Comparison of ENCODE assay signal across 8 cellular contexts in the genomic region with DNA sequence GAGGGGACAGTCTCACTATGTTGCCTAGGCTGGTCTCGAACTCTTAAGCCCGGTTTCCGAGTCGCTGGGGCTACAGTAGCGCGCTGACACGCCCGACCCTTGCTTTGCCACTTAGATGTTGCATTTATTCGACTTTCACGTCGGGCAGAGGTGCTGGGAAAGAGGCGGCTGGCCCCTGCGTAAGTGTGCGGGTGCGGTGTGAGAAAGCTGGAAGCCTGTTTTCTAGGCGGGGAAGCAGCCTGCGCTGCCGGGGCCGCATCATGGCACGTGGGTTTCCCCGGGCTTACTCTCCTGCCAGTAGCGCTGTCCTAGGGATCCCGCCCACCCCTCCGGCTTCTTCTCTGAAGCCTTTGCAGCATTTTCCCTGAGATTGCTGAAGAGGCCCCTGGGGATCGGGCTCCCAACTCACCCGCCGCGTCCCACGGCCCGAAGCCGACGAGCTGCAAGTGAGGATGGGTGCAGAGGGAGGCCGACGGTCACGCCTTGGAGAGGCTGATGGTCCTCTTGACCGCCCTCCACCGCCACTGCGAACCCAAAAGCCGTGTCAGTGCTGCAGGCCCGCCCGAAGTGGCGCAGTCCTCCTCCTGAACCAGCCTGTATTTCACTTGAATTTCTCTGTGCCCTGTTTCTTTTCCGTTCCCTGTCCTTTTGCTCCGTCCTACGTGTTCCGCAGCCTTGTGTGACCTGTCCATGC. TPM values are rescaled to one million over a fixed set of nuclear protein-coding genes. Genes with fewer than 3 reads are reported as not detected.
DNase-seq lines count a peak whose midpoint lies in the region; ATAC-seq and TF ChIP-seq lines count a peak whose summit lies in the region.

No MANE protein-coding gene starts in this region.

- DNase-seq in GM12864 (ENCODE audit: low read depth) (peak; percentile 27), epithelial cell of esophagus (ENCODE audit: low read depth) (peak; percentile 74), upper lobe of left lung (peak in 1 of 2 donors; percentile 86), NCI-H2196 (lab: John Stamatoyannopoulos, UW; ENCODE audit: unreplicated experiment) (no peak), NCI-H748 treated with DMSO at 0.1 percent for 48 hours (lab: John Stamatoyannopoulos, UW) (no peak)
- peak; percentile 85 for DNase-seq in activated CD4-positive, alpha-beta T cell treated with anti-CD3 and anti-CD28 coated beads, Interleukin-2, amount 10 ng/mL, durations not matched to agents 24 days and 14 days
- peak; percentile 46 to 82 (median 68) for DNase-seq in naive thymus-derived CD8-positive, alpha-beta T cell

- H3K36me3 ChIP-seq in upper lobe of left lung: no peaks in the 10 kb centered on the region

- peak overlapping the region; percentile 56 to 79 (median 70) for H3K27ac ChIP-seq in upper lobe of left lung

- peak overlapping the region; percentile 91 for H3K27ac Mint-ChIP-seq in activated CD4-positive, alpha-beta T cell treated with anti-CD3 and anti-CD28 coated beads, Interleukin-2, amount 10 ng/mL, durations not matched to agents 24 days and 14 days
- H3K27ac Mint-ChIP-seq in naive thymus-derived CD8-positive, alpha-beta T cell: peak overlapping the region; percentile 89 to 99 (median 96)

- H3K4me3 ChIP-seq in GM12864 (ENCODE audit: low read depth, low read length) (peak overlapping the region; percentile 40), epithelial cell of esophagus (ENCODE audit: low read length) (peak overlapping the region; percentile 47), upper lobe of left lung (peak overlapping the region; percentile 24 to 53 (median 48))

- H3K9me3 Mint-ChIP-seq in activated CD4-positive, alpha-beta T cell treated with anti-CD3 and anti-CD28 coated beads, Interleukin-2, amount 10 ng/mL, durations not matched to agents 24 days and 14 days: peaks cover 5% of the 10 kb centered on the region
- H3K9me3 Mint-ChIP-seq in naive thymus-derived CD8-positive, alpha-beta T cell: peaks cover 0 to 14% (median 0%) of the 10 kb centered on the region in 9 donors

- WGBS in upper lobe of left lung, 2 donors: 1% methylated on average over 38 to 46 of the region's 46 CpGs

- peaks cover 10% of the 10 kb centered on the region for H3K27me3 Mint-ChIP-seq in activated CD4-positive, alpha-beta T cell treated with anti-CD3 and anti-CD28 coated beads, Interleukin-2, amount 10 ng/mL, durations not matched to agents 24 days and 14 days
- peaks cover 0 to 11% (median 0%) of the 10 kb centered on the region in 5 donors for H3K27me3 Mint-ChIP-seq in naive thymus-derived CD8-positive, alpha-beta T cell

- no peaks in the 10 kb centered on the region for H3K9me3 ChIP-seq in upper lobe of left lung

- H3K4me1 ChIP-seq in upper lobe of left lung: peaks cover 19 to 39% (median 26%) of the 10 kb centered on the region in 4 donors

- intact Hi-C loops in activated CD4-positive, alpha-beta T cell treated with anti-CD3 and anti-CD28 coated beads, Interleukin-2, amount 10 ng/mL, durations not matched to agents 24 days and 14 days (cut with micrococcal nuclease): loop anchor here (2.0 kb wide), 1 partner anchor 46 kb away; no protein-coding TSS in a partner anchor

- POLR2A ChIA-PET in naive thymus-derived CD8-positive, alpha-beta T cell (lab: Charles Lee): interaction anchor here (0.6 to 3.5 kb wide), 8 partner anchors 10 to 44 kb away, joined by 4 to 46 read pairs (median 8); partner anchors contain the start of genes TRIM52 and TRIM7

- H3K4me3 Mint-ChIP-seq in activated CD4-positive, alpha-beta T cell treated with anti-CD3 and anti-CD28 coated beads, Interleukin-2, amount 10 ng/mL, durations not matched to agents 24 days and 14 days: peak overlapping the region; percentile 89
- peak overlapping the region; percentile 87 to 99 (median 98) for H3K4me3 Mint-ChIP-seq in naive thymus-derived CD8-positive, alpha-beta T cell

- no peak for TF ChIP-seq EP300 in upper lobe of left lung (IDR thresholded peaks at IDR 0.05)

- peak; percentile 22 for ATAC-seq in HG03342 (IDR thresholded peaks at IDR 0.05; ENCODE audit: unreplicated experiment)
- ATAC-seq in naive thymus-derived CD8-positive, alpha-beta T cell: peak; percentile 29 to 36
- peak; percentile 37 to 60 for ATAC-seq in upper lobe of left lung (ENCODE audit: low FRiP score in 2 of 2)

- TF ChIP-seq CTCF in GM12864 (IDR thresholded peaks at IDR 0.05; ENCODE audit: low read depth, low read length, missing control alignments) (peak; percentile 25), epithelial cell of esophagus (IDR thresholded peaks at IDR 0.05; ENCODE audit: insufficient read depth, low read depth, low read length, missing control alignments) (no peak), upper lobe of left lung (IDR thresholded peaks at IDR 0.05) (peak in 1 of 6 experiments; percentile 15)

- peaks cover 40% of the 10 kb centered on the region for H3K4me1 Mint-ChIP-seq in activated CD4-positive, alpha-beta T cell treated with anti-CD3 and anti-CD28 coated beads, Interleukin-2, amount 10 ng/mL, durations not matched to agents 24 days and 14 days
- peaks cover 28 to 51% (median 48%) of the 10 kb centered on the region in 4 donors for H3K4me1 Mint-ChIP-seq in naive thymus-derived CD8-positive, alpha-beta T cell

- peaks cover 6% of the 10 kb centered on the region for H3K36me3 Mint-ChIP-seq in activated CD4-positive, alpha-beta T cell treated with anti-CD3 and anti-CD28 coated beads, Interleukin-2, amount 10 ng/mL, durations not matched to agents 24 days and 14 days (ENCODE audit: low read depth)
- peaks cover 0 to 6% (median 3%) of the 10 kb centered on the region in 3 donors for H3K36me3 Mint-ChIP-seq in naive thymus-derived CD8-positive, alpha-beta T cell

- TF ChIP-seq POLR2A in upper lobe of left lung (IDR thresholded peaks at IDR 0.05): no peak

- no peaks in the 10 kb centered on the region for H3K27me3 ChIP-seq in upper lobe of left lung

RNA-seq across cellular contexts. Expression of gene TRIM41, which starts 5.8 kb away (rescaled TPM):
- 31.6 and 35.2 TPM in 2 replicates for total RNA-seq in activated CD4-positive, alpha-beta T cell treated with anti-CD3 and anti-CD28 coated beads, Interleukin-2, amount 10 ng/mL, durations not matched to agents 24 days and 14 days
- total RNA-seq in naive thymus-derived CD8-positive, alpha-beta T cell: 10 to 100 TPM; 33.3 to 40.7 TPM
- polyA plus RNA-seq in naive thymus-derived CD8-positive, alpha-beta T cell: 1 to 10 TPM; 1.1 to 2.6 (median 1.6) TPM
- total RNA-seq in upper lobe of left lung: 10 to 100 TPM; 14.4 to 75.4 (median 34.1) TPM

RNA-seq across cellular contexts. Expression of gene TRIM7, which starts 12.3 kb away (rescaled TPM):
- total RNA-seq in activated CD4-positive, alpha-beta T cell treated with anti-CD3 and anti-CD28 coated beads, Interleukin-2, amount 10 ng/mL, durations not matched to agents 24 days and 14 days: 2.7 TPM in 2 replicates
- total RNA-seq in naive thymus-derived CD8-positive, alpha-beta T cell: 1 to 10 TPM; 3.7 to 4.2 TPM
- under 1 TPM in 1 of 3 donors, not detected in 2; 0.40 TPM for polyA plus RNA-seq in naive thymus-derived CD8-positive, alpha-beta T cell
- 1 to 10 TPM in 5 of 6 donors, under 1 TPM in 1; 0.83 to 6.7 (median 2.9) TPM for total RNA-seq in upper lobe of left lung

RNA-seq across cellular contexts. Expression of gene RACK1, which starts 26.4 kb away (rescaled TPM):
- 2,172 and 2,196 TPM in 2 replicates for total RNA-seq in activated CD4-positive, alpha-beta T cell treated with anti-CD3 and anti-CD28 coated beads, Interleukin-2, amount 10 ng/mL, durations not matched to agents 24 days and 14 days
- total RNA-seq in naive thymus-derived CD8-positive, alpha-beta T cell: 1,000 to 10,000 TPM; 2,236 to 2,371 TPM
- polyA plus RNA-seq in naive thymus-derived CD8-positive, alpha-beta T cell: 1,000 to 10,000 TPM; 2,449 to 2,566 (median 2,565) TPM
- 1,000 to 10,000 TPM in 5 of 6 donors, 100 to 1,000 TPM in 1; 801 to 1,863 (median 1,196) TPM for total RNA-seq in upper lobe of left lung

RNA-seq across cellular contexts. Expression of gene TRIM52, which starts 43.7 kb away (rescaled TPM):
- total RNA-seq in activated CD4-positive, alpha-beta T cell treated with anti-CD3 and anti-CD28 coated beads, Interleukin-2, amount 10 ng/mL, durations not matched to agents 24 days and 14 days: 15.7 and 16.8 TPM in 2 replicates
- 10 to 100 TPM; 62.7 to 64.2 TPM for total RNA-seq in naive thymus-derived CD8-positive, alpha-beta T cell
- polyA plus RNA-seq in naive thymus-derived CD8-positive, alpha-beta T cell: 10 to 100 TPM; 23.6 to 36.3 (median 32.8) TPM
- total RNA-seq in upper lobe of left lung: 10 to 100 TPM; 12.3 to 47.1 (median 15.6) TPM

Comparison
In these comparisons a context has a peak if more than half of its experiments do, and no peak if none do; other contexts are left out.
1. DNase-seq: peak in GM12864 (single experiment), activated CD4-positive, alpha-beta T cell treated with anti-CD3 and anti-CD28 coated beads, Interleukin-2, amount 10 ng/mL, durations not matched to agents 24 days and 14 days (single experiment), epithelial cell of esophagus (single experiment) and naive thymus-derived CD8-positive, alpha-beta T cell (10 of 10); none in NCI-H2196 (single experiment) and NCI-H748 treated with DMSO at 0.1 percent for 48 hours (single experiment).
2. Peak in every context shown above with its lines, with median percentiles within 50 percentile points of each other: H3K4me3 ChIP-seq and ATAC-seq.